In the genomic region with DNA sequence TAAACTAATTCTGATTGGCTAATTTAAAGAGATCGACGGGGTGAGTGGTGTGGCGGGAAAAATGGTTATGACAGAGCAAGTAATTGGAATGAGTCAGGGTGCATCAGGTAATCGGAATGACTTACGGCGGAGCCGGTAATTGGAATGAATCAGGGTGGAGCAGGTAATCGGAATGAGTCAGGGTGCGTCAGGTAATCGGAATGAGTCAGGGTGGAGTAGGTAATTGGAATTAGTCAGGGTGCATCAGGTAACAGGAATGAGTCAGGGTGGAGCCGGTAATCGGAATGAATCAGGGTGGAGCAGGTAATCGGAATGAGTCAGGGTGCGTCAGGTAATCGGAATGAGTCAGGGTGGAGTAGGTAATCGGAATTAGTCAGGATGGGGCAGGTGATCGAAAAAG, we compare ENCODE assay signal across 3 cellular contexts. TPM values are rescaled to one million over a fixed set of nuclear protein-coding genes. Genes with fewer than 3 reads are reported as not detected.
"Had no signal": no experiment of that assay in that cellular context is flagged by ENCODE, and none has a peak within 500 bp of the region (broad histone marks: within the 10 kb centered on the region; RNA-seq: fewer than 3 reads in every experiment).

No MANE protein-coding gene starts in this region.

RNA-seq across cellular contexts. Expression of a gene that starts 32.1 kb away (rescaled TPM):
- total RNA-seq: activated naive CD8-positive, alpha-beta T cell treated with anti-CD3 and anti-CD28 coated beads for 36 hours; activated T-helper 2 cell treated with anti-CD3 and anti-CD28 coated beads, Interferon-gamma antibody, Interleukin-2, Interleukin-4, amounts not matched to agents 10 μg/mL and 5 μg/mL and 100 μg/mL, durations not matched to agents 14 hours and 24 hours and 36 hours; T-helper 1 cell treated with Interleukin-12 subunit alpha and Interleukin-12 subunit beta and Interleukin-4 antibody, amounts not matched to agents 30 ng/mL and 1 ng/mL, for 36 hours had no signal
